ENCODE assay signal across 1 cellular context in the genomic region with DNA sequence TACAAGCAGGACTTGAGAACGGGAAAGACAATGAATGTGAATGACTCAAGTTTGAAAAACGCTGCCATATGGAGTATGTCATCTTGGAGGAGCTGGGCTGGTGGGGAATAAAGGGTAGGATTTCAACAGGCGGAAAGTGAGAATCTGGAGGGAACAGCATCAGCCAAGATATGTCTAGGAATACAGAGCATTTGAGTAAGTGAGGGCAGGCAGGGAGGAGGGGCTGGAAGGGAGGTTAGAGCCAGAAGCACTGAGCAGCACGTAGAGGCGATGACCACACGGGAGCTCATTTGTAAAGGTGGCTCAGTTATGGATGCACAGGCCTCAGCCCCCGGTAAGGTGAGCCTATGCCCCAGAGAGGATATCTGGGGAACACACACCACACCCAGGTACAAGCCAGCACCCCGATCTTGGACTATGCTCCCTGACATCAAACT.
TF ChIP-seq lines count a peak whose summit lies in the region.

No MANE protein-coding gene starts in this region.

TF ChIP-seq in SK-N-SH, 30 proteins besides CTCF, POLR2A, EP300 and RAD21 (continued from another document):
- TF ChIP-seq, protein P1, sequence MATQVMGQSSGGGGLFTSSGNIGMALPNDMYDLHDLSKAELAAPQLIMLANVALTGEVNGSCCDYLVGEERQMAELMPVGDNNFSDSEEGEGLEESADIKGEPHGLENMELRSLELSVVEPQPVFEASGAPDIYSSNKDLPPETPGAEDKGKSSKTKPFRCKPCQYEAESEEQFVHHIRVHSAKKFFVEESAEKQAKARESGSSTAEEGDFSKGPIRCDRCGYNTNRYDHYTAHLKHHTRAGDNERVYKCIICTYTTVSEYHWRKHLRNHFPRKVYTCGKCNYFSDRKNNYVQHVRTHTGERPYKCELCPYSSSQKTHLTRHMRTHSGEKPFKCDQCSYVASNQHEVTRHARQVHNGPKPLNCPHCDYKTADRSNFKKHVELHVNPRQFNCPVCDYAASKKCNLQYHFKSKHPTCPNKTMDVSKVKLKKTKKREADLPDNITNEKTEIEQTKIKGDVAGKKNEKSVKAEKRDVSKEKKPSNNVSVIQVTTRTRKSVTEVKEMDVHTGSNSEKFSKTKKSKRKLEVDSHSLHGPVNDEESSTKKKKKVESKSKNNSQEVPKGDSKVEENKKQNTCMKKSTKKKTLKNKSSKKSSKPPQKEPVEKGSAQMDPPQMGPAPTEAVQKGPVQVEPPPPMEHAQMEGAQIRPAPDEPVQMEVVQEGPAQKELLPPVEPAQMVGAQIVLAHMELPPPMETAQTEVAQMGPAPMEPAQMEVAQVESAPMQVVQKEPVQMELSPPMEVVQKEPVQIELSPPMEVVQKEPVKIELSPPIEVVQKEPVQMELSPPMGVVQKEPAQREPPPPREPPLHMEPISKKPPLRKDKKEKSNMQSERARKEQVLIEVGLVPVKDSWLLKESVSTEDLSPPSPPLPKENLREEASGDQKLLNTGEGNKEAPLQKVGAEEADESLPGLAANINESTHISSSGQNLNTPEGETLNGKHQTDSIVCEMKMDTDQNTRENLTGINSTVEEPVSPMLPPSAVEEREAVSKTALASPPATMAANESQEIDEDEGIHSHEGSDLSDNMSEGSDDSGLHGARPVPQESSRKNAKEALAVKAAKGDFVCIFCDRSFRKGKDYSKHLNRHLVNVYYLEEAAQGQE (IDR thresholded peaks at IDR 0.05; ENCODE audit: low read depth, low read length), result no peak
- no peak for TF ChIP-seq ELF1 (IDR thresholded peaks at IDR 0.05)
- peak; percentile 53; the same call in 1 of the 2 replicates for TF ChIP-seq SIN3A (IDR thresholded peaks at IDR 0.05; ENCODE audit: borderline replicate concordance, low read depth, low read length)
- no peak for TF ChIP-seq RXRA (IDR thresholded peaks at IDR 0.05; ENCODE audit: borderline replicate concordance, low read depth)
- TF ChIP-seq EZH2phosphoT487 (IDR thresholded peaks at IDR 0.05; ENCODE audit: borderline replicate concordance, low read depth), result no peak
- TF ChIP-seq TCF12 (IDR thresholded peaks at IDR 0.05), result peak; percentile 81
